In the genomic region with DNA sequence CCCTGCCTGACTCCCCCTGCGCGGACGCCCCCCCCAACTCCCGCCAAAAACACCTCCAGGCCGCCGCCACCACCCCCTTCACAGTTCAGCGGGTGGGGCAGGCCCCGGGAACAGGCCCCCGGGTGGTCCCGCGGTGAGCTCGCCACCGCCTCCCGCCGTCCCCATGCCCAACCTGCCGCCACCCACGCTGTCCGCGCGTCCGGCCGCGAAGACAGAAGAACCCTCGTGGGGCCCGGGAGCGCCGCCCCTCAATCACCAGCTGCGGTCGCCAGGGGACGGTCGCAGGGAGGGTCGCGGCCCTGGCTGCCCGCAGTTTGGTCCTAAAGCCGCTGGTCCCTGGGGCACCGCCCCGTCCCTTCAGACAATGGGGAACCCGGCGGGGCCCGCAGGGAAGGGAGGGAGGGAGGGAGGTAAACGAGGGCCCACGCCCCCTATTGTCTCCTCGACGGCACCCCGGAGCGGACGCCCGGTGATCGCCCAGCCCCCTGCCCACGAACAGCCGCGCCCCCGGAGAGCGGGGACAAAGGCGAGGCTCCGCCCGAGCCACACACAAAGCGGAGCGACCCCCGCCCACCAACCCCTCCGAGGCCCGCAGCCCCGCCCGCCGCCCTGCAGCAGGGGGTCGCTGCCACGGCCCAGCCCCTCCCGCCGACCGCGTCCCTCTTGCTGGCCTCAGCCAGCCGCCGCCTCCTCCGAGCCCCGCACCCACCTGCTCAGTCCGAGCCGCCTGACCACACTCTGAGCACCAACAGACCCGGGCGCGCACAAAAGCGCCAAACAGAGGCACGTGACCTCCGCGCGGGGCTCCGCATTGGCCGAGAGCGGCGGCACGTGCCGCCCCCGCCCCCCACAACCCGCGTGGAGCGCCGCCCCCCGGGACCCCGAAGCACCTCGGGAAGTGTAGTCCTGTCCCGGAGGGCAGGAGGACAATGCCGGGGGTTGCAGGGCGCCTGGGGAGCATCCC, we compare ENCODE assay signal across 1 cellular context.
TF ChIP-seq lines count a peak whose summit lies in the region.

A gene (minus strand): TSS at position 740 of the 964 bp plus-strand sequence. CDS start 1,743 bp downstream, outside the sequence.

TF ChIP-seq in H1, 55 proteins besides CTCF, POLR2A, EP300 and RAD21 (continued from another document):
- TF ChIP-seq RNF2 (IDR thresholded peaks at IDR 0.05; ENCODE audit: borderline replicate concordance, low read depth, low read length, missing control alignments, poor library complexity, severe bottlenecking) (no peak), RFX5 (IDR thresholded peaks at IDR 0.05; ENCODE audit: borderline replicate concordance, low read depth, low read length) (no peak), SP4 (IDR thresholded peaks at IDR 0.05; ENCODE audit: low read length) (0 out of 2 replicates have a peak, but pooled peaks have one; percentile 25)
